Comparison of ENCODE assay signal across 2 cellular contexts in genomic region chr15:28663720-28664119, GRCh38. TPM values are rescaled to one million over a fixed set of nuclear protein-coding genes. Genes with fewer than 3 reads are reported as not detected.
"Had no signal": no experiment of that assay in that cellular context is flagged by ENCODE, and none has a peak within 500 bp of the region (broad histone marks: within the 10 kb centered on the region; RNA-seq: fewer than 3 reads in every experiment).

No MANE protein-coding gene starts in this region.

RNA-seq across cellular contexts. Expression of gene GOLGA8M, which starts 48.5 kb away (rescaled TPM):
- total RNA-seq: occipital lobe, stomach had no signal
- polyA plus RNA-seq: stomach had no signal
